In genomic region chr1:25550155-25550506, GRCh38 we compare ENCODE assay signal across 8 cellular contexts. TPM values are rescaled to one million over a fixed set of nuclear protein-coding genes. Genes with fewer than 3 reads are reported as not detected.
DNase-seq lines count a peak whose midpoint lies in the region; ATAC-seq and TF ChIP-seq lines count a peak whose summit lies in the region.

No MANE protein-coding gene starts in this region.

- no peaks in the 10 kb centered on the region; the same call in none of the 2 replicates for H3K27me3 Mint-ChIP-seq in HFFc6 (ENCODE audit: insufficient read depth)
- peaks cover 12% of the 10 kb centered on the region for H3K27me3 Mint-ChIP-seq in activated T-helper 1 cell treated with anti-CD3 and anti-CD28 coated beads, Interleukin-12 subunit alpha, Interleukin-12 subunit beta, Interleukin-2, Interleukin-4 antibody, amounts not matched to agents 30 ng/mL and 10 ng/mL and 1 ng/mL, durations not matched to agents 14 hours and 24 hours and 36 hours (ENCODE audit: insufficient read depth)

- no peaks in the 10 kb centered on the region; the same call in 1 of the 2 replicates for H3K36me3 Mint-ChIP-seq in HFFc6 (ENCODE audit: low read depth)
- peaks cover 5% of the 10 kb centered on the region for H3K36me3 Mint-ChIP-seq in activated T-helper 1 cell treated with anti-CD3 and anti-CD28 coated beads, Interleukin-12 subunit alpha, Interleukin-12 subunit beta, Interleukin-2, Interleukin-4 antibody, amounts not matched to agents 30 ng/mL and 10 ng/mL and 1 ng/mL, durations not matched to agents 14 hours and 24 hours and 36 hours (ENCODE audit: low read depth)

- DNase-seq in A172 (ENCODE audit: low spot score) (peak; percentile 32), HFFc6 (no peak), kidney tubule cell (ENCODE audit: low spot score) (peak; percentile 65), germinal center (ENCODE audit: low spot score) (no peak), hypothalamus (lab: John Stamatoyannopoulos, UW) (no peak), NCI-H1105 (lab: John Stamatoyannopoulos, UW) (no peak)
- DNase-seq in activated T-helper 1 cell treated with anti-CD3 and anti-CD28 coated beads, Interleukin-12 subunit alpha, Interleukin-12 subunit beta, Interleukin-2, Interleukin-4 antibody, amounts not matched to agents 30 ng/mL and 10 ng/mL and 1 ng/mL, durations not matched to agents 14 hours and 24 hours and 36 hours (ENCODE audit: low spot score), result no peak

- intact Hi-C loops in activated T-helper 1 cell treated with anti-CD3 and anti-CD28 coated beads, Interleukin-12 subunit alpha, Interleukin-12 subunit beta, Interleukin-2, Interleukin-4 antibody, amounts not matched to agents 30 ng/mL and 10 ng/mL and 1 ng/mL, durations not matched to agents 14 hours and 24 hours and 36 hours (cut with micrococcal nuclease), result loop anchor here (1.0 to 5.0 kb wide), 3 partner anchors 15 to 247 kb away; no protein-coding TSS in a partner anchor

- peaks cover 26% of the 10 kb centered on the region for H3K4me1 Mint-ChIP-seq in HFFc6 (ENCODE audit: low read depth)
- peaks cover 34% of the 10 kb centered on the region for H3K4me1 Mint-ChIP-seq in activated T-helper 1 cell treated with anti-CD3 and anti-CD28 coated beads, Interleukin-12 subunit alpha, Interleukin-12 subunit beta, Interleukin-2, Interleukin-4 antibody, amounts not matched to agents 30 ng/mL and 10 ng/mL and 1 ng/mL, durations not matched to agents 14 hours and 24 hours and 36 hours (ENCODE audit: low read depth)

- H3K4me3 Mint-ChIP-seq in HFFc6, result no peak overlapping the region; the same call in 1 of the 2 replicates
- H3K4me3 Mint-ChIP-seq in activated T-helper 1 cell treated with anti-CD3 and anti-CD28 coated beads, Interleukin-12 subunit alpha, Interleukin-12 subunit beta, Interleukin-2, Interleukin-4 antibody, amounts not matched to agents 30 ng/mL and 10 ng/mL and 1 ng/mL, durations not matched to agents 14 hours and 24 hours and 36 hours, result peak overlapping the region; percentile 61

- peak overlapping the region; percentile 10; the same call in 1 of the 2 replicates for H3K27ac Mint-ChIP-seq in HFFc6
- peak overlapping the region; percentile 41 for H3K27ac Mint-ChIP-seq in activated T-helper 1 cell treated with anti-CD3 and anti-CD28 coated beads, Interleukin-12 subunit alpha, Interleukin-12 subunit beta, Interleukin-2, Interleukin-4 antibody, amounts not matched to agents 30 ng/mL and 10 ng/mL and 1 ng/mL, durations not matched to agents 14 hours and 24 hours and 36 hours

- H3K9me3 Mint-ChIP-seq in HFFc6, result no peaks in the 10 kb centered on the region
- no peaks in the 10 kb centered on the region for H3K9me3 Mint-ChIP-seq in activated T-helper 1 cell treated with anti-CD3 and anti-CD28 coated beads, Interleukin-12 subunit alpha, Interleukin-12 subunit beta, Interleukin-2, Interleukin-4 antibody, amounts not matched to agents 30 ng/mL and 10 ng/mL and 1 ng/mL, durations not matched to agents 14 hours and 24 hours and 36 hours

- ATAC-seq in GM21423 (IDR thresholded peaks at IDR 0.05; ENCODE audit: unreplicated experiment), result no peak

- no peak for TF ChIP-seq CTCF in HFFc6 (IDR thresholded peaks at IDR 0.05)

RNA-seq across cellular contexts. Expression of gene LDLRAP1, which starts 6.7 kb away (rescaled TPM):
- total RNA-seq in A172 (2014; rRNA removed; shearing (Covaris generic)), result 8.0 and 12.7 TPM in 2 replicates
- 10 to 100 TPM; 10.4 to 14.1 (median 12.7) TPM for total RNA-seq in HFFc6 (2021; fragmentation: NEBNext Ultra II Directional; extraction: Animal tissue kit (Norgen Biotek cat#: 25700))
- 4.6 and 5.3 TPM in 2 replicates for total RNA-seq in activated T-helper 1 cell treated with anti-CD3 and anti-CD28 coated beads, Interleukin-12 subunit alpha, Interleukin-12 subunit beta, Interleukin-2, Interleukin-4 antibody, amounts not matched to agents 30 ng/mL and 10 ng/mL and 1 ng/mL, durations not matched to agents 14 hours and 24 hours and 36 hours

Comparison
In these comparisons a context has a peak if more than half of its experiments do, and no peak if none do; other contexts are left out.
1. DNase-seq: peak in A172 (single experiment) and kidney tubule cell (single experiment); none in HFFc6 (single experiment), activated T-helper 1 cell treated with anti-CD3 and anti-CD28 coated beads, Interleukin-12 subunit alpha, Interleukin-12 subunit beta, Interleukin-2, Interleukin-4 antibody, amounts not matched to agents 30 ng/mL and 10 ng/mL and 1 ng/mL, durations not matched to agents 14 hours and 24 hours and 36 hours (single experiment), germinal center (single experiment), hypothalamus (0 of 51) and NCI-H1105 (single experiment).